19 cellular contexts compared by ENCODE assay signal in the genomic region with DNA sequence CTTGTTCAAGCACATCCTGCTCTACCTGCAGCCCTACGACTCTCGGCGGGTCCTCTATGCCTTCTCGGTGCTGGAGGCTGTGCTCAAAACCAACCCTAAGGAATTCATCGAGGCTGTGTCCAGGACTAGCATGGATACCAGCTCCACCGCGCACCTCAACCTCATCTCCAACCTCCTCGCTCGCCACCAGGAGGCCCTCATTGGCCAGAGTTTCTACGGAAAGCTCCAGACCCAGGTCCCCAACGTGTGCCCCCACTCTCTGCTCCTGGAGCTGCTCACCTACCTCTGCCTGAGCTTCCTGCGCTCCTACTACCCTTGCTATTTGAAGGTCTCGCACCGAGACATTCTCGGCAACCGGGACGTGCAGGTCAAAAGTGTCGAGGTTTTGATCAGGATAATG.
"Had no signal": no experiment of that assay in that cellular context is flagged by ENCODE, and none has a peak within 500 bp of the region (broad histone marks: within the 10 kb centered on the region; RNA-seq: fewer than 3 reads in every experiment).

No MANE protein-coding gene starts in this region.

- H3K4me1 ChIP-seq: breast epithelium, gastroesophageal sphincter, sigmoid colon, testis had no signal

- FAIRE-seq: TTC549 had no signal

- H3K4me3 Mint-ChIP-seq: neural progenitor cell; stimulated activated naive CD8-positive, alpha-beta T cell treated with anti-CD3 and anti-CD28 coated beads, Interleukin-15, amount 100 ng/mL, for 72 hours had no signal

- H3K36me3 ChIP-seq: breast epithelium, neural progenitor cell had no signal

- H3K27ac ChIP-seq: breast epithelium, epithelial cell of prostate, gastroesophageal sphincter, heart right ventricle, neural progenitor cell, parathyroid adenoma, sigmoid colon, testis had no signal

- ATAC-seq: gastroesophageal sphincter; left cardiac atrium; stimulated activated naive CD8-positive, alpha-beta T cell treated with anti-CD3 and anti-CD28 coated beads, Interleukin-15, amount 100 ng/mL, for 72 hours had no signal

- DNase-seq: activated CD4-positive, alpha-beta T cell treated with anti-CD3 and anti-CD28 coated beads, Interleukin-2, amount 50 U/mL, for 1 hour; activated naive CD4-positive, alpha-beta T cell treated with Interleukin-2 at 50 U/mL for 16 hours; aorta; cerebellar nuclear complex; effector CD8-positive, alpha-beta T cell; heart right ventricle; left cardiac atrium; midbrain; sigmoid colon; stimulated activated CD4-positive, alpha-beta T cell treated with anti-CD3 and anti-CD28 coated beads, Interleukin-1b, Interleukin-23, amount 100 ng/mL, for 48 hours; stimulated activated naive CD8-positive, alpha-beta T cell treated with anti-CD3 and anti-CD28 coated beads, Interleukin-15, amount 100 ng/mL, for 72 hours; testis had no signal

- H3K27me3 Mint-ChIP-seq: stimulated activated naive CD8-positive, alpha-beta T cell treated with anti-CD3 and anti-CD28 coated beads, Interleukin-15, amount 100 ng/mL, for 72 hours had no signal

- H3K9me3 Mint-ChIP-seq: neural progenitor cell; stimulated activated naive CD8-positive, alpha-beta T cell treated with anti-CD3 and anti-CD28 coated beads, Interleukin-15, amount 100 ng/mL, for 72 hours had no signal

- H3K27me3 ChIP-seq: breast epithelium, gastroesophageal sphincter, heart right ventricle, neural progenitor cell, sigmoid colon, testis had no signal

- H3K9ac ChIP-seq: neural progenitor cell, parathyroid adenoma had no signal

- H3K4me3 ChIP-seq: gastroesophageal sphincter, heart right ventricle, lung, neural progenitor cell, sigmoid colon, testis had no signal

- H3K9me3 ChIP-seq: breast epithelium, gastroesophageal sphincter, heart right ventricle, sigmoid colon, testis had no signal

- H3K27ac Mint-ChIP-seq: neural progenitor cell; stimulated activated naive CD8-positive, alpha-beta T cell treated with anti-CD3 and anti-CD28 coated beads, Interleukin-15, amount 100 ng/mL, for 72 hours had no signal
